ENCODE assay signal across 1 cellular context in genomic region chr2:152335851-152336102, GRCh38.
A peak's percentile ranks its signal among the peaks of the same experiment; 100 is the strongest.
TF ChIP-seq lines count a peak whose summit lies in the region.

No MANE protein-coding gene starts in this region.

TF ChIP-seq in H1, 55 proteins besides CTCF, POLR2A, EP300 and RAD21 (continued from another document):
- no peak for TF ChIP-seq TAF7 (optimal IDR thresholded peaks at IDR 0.05; ENCODE audit: borderline replicate concordance, low read depth, low read length)
- TF ChIP-seq TCF12 (IDR thresholded peaks at IDR 0.05; ENCODE audit: low read depth, low read length), result no peak
- TF ChIP-seq JUND (IDR thresholded peaks at IDR 0.05; ENCODE audit: low read length), result no peak
- TF ChIP-seq RXRA (IDR thresholded peaks at IDR 0.05; ENCODE audit: insufficient read depth, low read depth, low read length), result no peak
- TF ChIP-seq, protein P1, sequence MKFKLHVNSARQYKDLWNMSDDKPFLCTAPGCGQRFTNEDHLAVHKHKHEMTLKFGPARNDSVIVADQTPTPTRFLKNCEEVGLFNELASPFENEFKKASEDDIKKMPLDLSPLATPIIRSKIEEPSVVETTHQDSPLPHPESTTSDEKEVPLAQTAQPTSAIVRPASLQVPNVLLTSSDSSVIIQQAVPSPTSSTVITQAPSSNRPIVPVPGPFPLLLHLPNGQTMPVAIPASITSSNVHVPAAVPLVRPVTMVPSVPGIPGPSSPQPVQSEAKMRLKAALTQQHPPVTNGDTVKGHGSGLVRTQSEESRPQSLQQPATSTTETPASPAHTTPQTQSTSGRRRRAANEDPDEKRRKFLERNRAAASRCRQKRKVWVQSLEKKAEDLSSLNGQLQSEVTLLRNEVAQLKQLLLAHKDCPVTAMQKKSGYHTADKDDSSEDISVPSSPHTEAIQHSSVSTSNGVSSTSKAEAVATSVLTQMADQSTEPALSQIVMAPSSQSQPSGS (IDR thresholded peaks at IDR 0.05; ENCODE audit: low read length), result no peak
- TF ChIP-seq NRF1 (IDR thresholded peaks at IDR 0.05; ENCODE audit: low read depth, low read length), result no peak
- no peak for TF ChIP-seq KDM5A (IDR thresholded peaks at IDR 0.05; ENCODE audit: low read length)
- TF ChIP-seq POLR2AphosphoS5 (IDR thresholded peaks at IDR 0.05; ENCODE audit: low read depth, low read length), result no peak
- TF ChIP-seq EGR1 (IDR thresholded peaks at IDR 0.05; ENCODE audit: borderline replicate concordance, low read depth, low read length), result 0 out of 2 replicates have a peak, but pooled peaks have one; percentile 73
- TF ChIP-seq KDM4A (IDR thresholded peaks at IDR 0.05; ENCODE audit: low read depth, low read length, severe bottlenecking), result peak; percentile 61
- no peak for TF ChIP-seq SIRT6 (IDR thresholded peaks at IDR 0.05; ENCODE audit: low read length)
